Comparison of ENCODE assay signal across 18 cellular contexts in genomic region chr4:1207157-1207470, GRCh38. TPM values are rescaled to one million over a fixed set of nuclear protein-coding genes. Genes with fewer than 3 reads are reported as not detected.
DNase-seq lines count a peak whose midpoint lies in the region; ATAC-seq, FAIRE-seq and TF ChIP-seq lines count a peak whose summit lies in the region.
"Had no signal": no experiment of that assay in that cellular context is flagged by ENCODE, and none has a peak within 500 bp of the region (broad histone marks: within the 10 kb centered on the region; RNA-seq: fewer than 3 reads in every experiment).

No MANE protein-coding gene starts in this region.

- no peak for ATAC-seq in pancreas

- H3K27ac Mint-ChIP-seq in endothelial cell (ENCODE audit: unreplicated experiment) = no peak overlapping the region
- H3K27ac Mint-ChIP-seq: neural progenitor cell had no signal

- H3K27me3 ChIP-seq in BE2C (no peaks in the 10 kb centered on the region), BLaER1 (no peaks in the 10 kb centered on the region), pancreas (no peaks in the 10 kb centered on the region), testis (no peaks in the 10 kb centered on the region)
- H3K27me3 ChIP-seq: brain microvascular endothelial cell, dorsolateral prefrontal cortex, neural progenitor cell had no signal

- no peak for TF ChIP-seq POLR2A in testis (IDR thresholded peaks at IDR 0.05)

- DNase-seq in BE2C (peak; percentile 6), cardiac septum (ENCODE audit: low spot score) (peak; percentile 76), pancreas (peak in 5 of 6 donors; percentile 5 to 82 (median 32)), testis (no peak), endothelial cell (ENCODE audit: low spot score) (no peak)
- DNase-seq in central memory CD4-positive, alpha-beta T cell = no peak
- DNase-seq: brain microvascular endothelial cell; erythroblast; GDM1; immature natural killer cell; NCI-H1694; NCI-H345; stimulated activated CD4-positive, alpha-beta T cell treated with anti-CD3 and anti-CD28 coated beads, Interleukin-2, amount 100 ng/mL, for 48 hours had no signal

- H3K4me3 ChIP-seq in BE2C (ENCODE audit: low read depth, low read length) (no peak overlapping the region), BLaER1 (no peak overlapping the region), pancreas (no peak overlapping the region), testis (no peak overlapping the region)
- H3K4me3 ChIP-seq: neural progenitor cell had no signal

- peaks cover 2% of the 10 kb centered on the region for H3K4me1 Mint-ChIP-seq in endothelial cell (ENCODE audit: unreplicated experiment)

- FAIRE-seq in pancreas (lab: Jason Lieb, UNC) = no peak
- FAIRE-seq: GM12892 had no signal

- H3K36me3 ChIP-seq in BE2C = peaks cover 6% of the 10 kb centered on the region
- peaks cover 18% of the 10 kb centered on the region for H3K36me3 ChIP-seq in BLaER1
- H3K36me3 ChIP-seq in pancreas = peaks cover 0 to under 1% (median 0%) of the 10 kb centered on the region in 3 donors
- H3K36me3 ChIP-seq in testis (ENCODE audit: low read depth, missing control alignments) = no peaks in the 10 kb centered on the region
- H3K36me3 ChIP-seq: neural progenitor cell had no signal

- no peaks in the 10 kb centered on the region for H3K9me3 Mint-ChIP-seq in endothelial cell (ENCODE audit: unreplicated experiment)
- H3K9me3 Mint-ChIP-seq: activated naive CD4-positive, alpha-beta T cell treated with anti-CD3 and anti-CD28 coated beads, Interleukin-2, amount 50 U/mL, for 72 hours; immature natural killer cell; neural progenitor cell had no signal

- H3K9me3 ChIP-seq in BE2C (no peaks in the 10 kb centered on the region), BLaER1 (no peaks in the 10 kb centered on the region), pancreas (no peaks in the 10 kb centered on the region), testis (no peaks in the 10 kb centered on the region)

- H3K4me3 Mint-ChIP-seq in endothelial cell (ENCODE audit: unreplicated experiment) = no peak overlapping the region
- H3K4me3 Mint-ChIP-seq: neural progenitor cell had no signal

- H3K27me3 Mint-ChIP-seq in endothelial cell (ENCODE audit: unreplicated experiment) = peaks cover 7% of the 10 kb centered on the region

- 92 to 94% methylated on average over 12 of the region's 12 CpGs for WGBS in pancreas, 2 donors
- WGBS in testis, 2 donors = 48 to 76% methylated on average over 5 to 12 of the region's 12 CpGs

- H3K4me2 ChIP-seq in BLaER1 = peak overlapping the region; percentile 83; the same call in 1 of the 2 replicates
- H3K4me2 ChIP-seq: neural progenitor cell had no signal

- H3K4me1 ChIP-seq in BE2C = peaks cover 5% of the 10 kb centered on the region; the same call in 1 of the 2 replicates
- peaks cover 92% of the 10 kb centered on the region for H3K4me1 ChIP-seq in BLaER1
- H3K4me1 ChIP-seq in pancreas = peaks cover 10 to 29% (median 13%) of the 10 kb centered on the region in 3 donors
- peaks cover 42% of the 10 kb centered on the region for H3K4me1 ChIP-seq in testis
- H3K4me1 ChIP-seq: neural progenitor cell had no signal

- intact Hi-C loops in cardiac septum (cut with DNase I) = no loop called here
- intact Hi-C loops in pancreas (cut with DNase I) = no loop called here
- intact Hi-C loops in testis (cut with DNase I; ENCODE audit: low total_unique reads) = no loop called here

- H4K20me1 ChIP-seq in BLaER1 = peaks cover 45% of the 10 kb centered on the region

- H3K36me3 Mint-ChIP-seq in endothelial cell (ENCODE audit: low read depth, unreplicated experiment) = peaks cover 6% of the 10 kb centered on the region

- H3K27ac ChIP-seq in BLaER1 = no peak overlapping the region
- no peak overlapping the region for H3K27ac ChIP-seq in pancreas
- no peak overlapping the region for H3K27ac ChIP-seq in testis
- H3K27ac ChIP-seq: brain microvascular endothelial cell, neural progenitor cell had no signal

- TF ChIP-seq CTCF in BE2C (IDR thresholded peaks at IDR 0.05; ENCODE audit: low read depth, low read length) (no peak), pancreas (IDR thresholded peaks at IDR 0.05) (no peak), testis (IDR thresholded peaks at IDR 0.05) (no peak), endothelial cell (IDR thresholded peaks at IDR 0.05; ENCODE audit: unreplicated experiment) (no peak)

- H3K9ac ChIP-seq in BLaER1 = no peak overlapping the region
- H3K9ac ChIP-seq: neural progenitor cell had no signal

RNA-seq across cellular contexts. Expression of gene SPON2, which starts 34.7 kb away (rescaled TPM):
- polyA plus RNA-seq in BE2C (2012; ENCODE audit: insufficient read depth, insufficient read length, low read depth) = not detected
- total RNA-seq in cardiac septum (19.8 TPM), pancreas (10 to 100 TPM in 3 of 6 donors, 1 to 10 TPM in 3; 3.1 to 45.2 (median 8.5) TPM), testis (1 to 10 TPM; 5.6 to 7.1 TPM), endothelial cell (ENCODE audit: unreplicated experiment) (0.97 TPM)
- polyA plus RNA-seq in pancreas (10 to 100 TPM; 10.1 to 13.0 TPM), testis (ENCODE audit: insufficient read depth, low read depth, low replicate concordance) (21.4 TPM)

RNA-seq across cellular contexts. Expression of gene CTBP1, which starts 41.8 kb away (rescaled TPM):
- polyA plus RNA-seq in BE2C (2012; ENCODE audit: insufficient read depth, insufficient read length, low read depth) = 352 TPM
- total RNA-seq in cardiac septum = 129 TPM
- 100 to 1,000 TPM in 4 of 6 donors, 10 to 100 TPM in 2; 91.5 to 131 (median 108) TPM for total RNA-seq in pancreas
- polyA plus RNA-seq in pancreas = 100 to 1,000 TPM; 129 to 131 TPM
- total RNA-seq in testis = 100 to 1,000 TPM; 240 to 245 TPM
- 72.6 TPM for polyA plus RNA-seq in testis (ENCODE audit: insufficient read depth, low read depth, low replicate concordance)
- 165 TPM for total RNA-seq in endothelial cell (ENCODE audit: unreplicated experiment)

Comparison
In these comparisons a context has a peak if more than half of its experiments do, and no peak if none do; other contexts are left out.
1. DNase-seq: peak in BE2C (single experiment), cardiac septum (single experiment) and pancreas (5 of 6); none in central memory CD4-positive, alpha-beta T cell (single experiment), testis (single experiment) and endothelial cell (single experiment).